17 cellular contexts compared by ENCODE assay signal in genomic region chr11:19779740-19780139, GRCh38.
DNase-seq lines count a peak whose midpoint lies in the region; ATAC-seq, FAIRE-seq and TF ChIP-seq lines count a peak whose summit lies in the region.
"Had no signal": no experiment of that assay in that cellular context is flagged by ENCODE, and none has a peak within 500 bp of the region (broad histone marks: within the 10 kb centered on the region; RNA-seq: fewer than 3 reads in every experiment).

No MANE protein-coding gene starts in this region.

- in situ Hi-C loops in GM12878 (cut with MboI) = no loop called here

- no peak for FAIRE-seq in GM12878 (lab: Jason Lieb, UNC)
- FAIRE-seq: H54 had no signal

- no peaks in the 10 kb centered on the region for H3K36me3 ChIP-seq in HEK293 (ENCODE audit: control insufficient read depth in 2 of 2, insufficient read depth in 1 of 2, low read length in 2 of 2)
- H3K36me3 ChIP-seq in GM12878 (ENCODE audit: control insufficient read depth in 2 of 2, insufficient read depth in 2 of 2, low read length in 1 of 2) = no peaks in the 10 kb centered on the region
- no peaks in the 10 kb centered on the region; the same call in 1 of the 2 replicates for H3K36me3 ChIP-seq in iPS-20b (ENCODE audit: insufficient read depth, low read depth, low read length)
- H3K36me3 ChIP-seq in psoas muscle (ENCODE audit: insufficient read depth in 1 of 2, low read depth in 1 of 2) = no peaks in the 10 kb centered on the region
- H3K36me3 ChIP-seq in smooth muscle cell (ENCODE audit: low read depth) = no peaks in the 10 kb centered on the region

- RAD21 ChIA-PET in GM12878 (lab: Charles Lee; ENCODE audit: unreplicated experiment) = interaction anchor here (1.0 to 5.2 kb wide), 5 partner anchors 12 to 216 kb away, joined by 3 to 37 read pairs (median 3); no protein-coding TSS in a partner anchor

- H2AFZ ChIP-seq in GM12878 (ENCODE audit: control insufficient read depth, low read depth, low read length) = no peak overlapping the region
- H2AFZ ChIP-seq in smooth muscle cell (ENCODE audit: low read depth) = no peak overlapping the region

- TF ChIP-seq CTCF in HEK293 (tag by site-specific recombination; IDR thresholded peaks at IDR 0.05) = no peak
- TF ChIP-seq CTCF in GM12878 (IDR thresholded peaks at IDR 0.05 in 2 of 3, conservative IDR thresholded peaks at IDR 0.05 in 1 of 3; ENCODE audit: control insufficient read depth in 2 of 3, extremely low read depth in 1 of 3, insufficient read depth in 1 of 3, low read depth in 3 of 3, low read length in 3 of 3) = no peak
- no peak for TF ChIP-seq CTCF in psoas muscle (IDR thresholded peaks at IDR 0.05)
- TF ChIP-seq CTCF in smooth muscle cell (IDR thresholded peaks at IDR 0.05; ENCODE audit: borderline replicate concordance, insufficient read depth, poor library complexity, severe bottlenecking) = no peak

- H3K9me3 ChIP-seq in HEK293 (ENCODE audit: control insufficient read depth, insufficient read depth, low read depth, low read length) (no peaks in the 10 kb centered on the region), GM12878 (replicated peaks; ENCODE audit: control insufficient read depth, insufficient read depth, low read length) (no peaks in the 10 kb centered on the region; the same call in 2 of the 3 replicates), iPS-20b (ENCODE audit: insufficient read depth, low read depth, low read length) (no peaks in the 10 kb centered on the region), psoas muscle (no peaks in the 10 kb centered on the region), smooth muscle cell (replicated peaks; ENCODE audit: low read depth) (no peaks in the 10 kb centered on the region)

- BruUV-seq in GM12878 (replicated peaks; lab: Mats Ljungman, UMichigan) = no TSS peak

- POLR2A ChIA-PET in HEK293 (lab: Yijun Ruan, JAX) = no interaction called here
- POLR2A ChIA-PET in GM12878 (lab: Charles Lee) = interaction anchor here (1.4 to 1.7 kb wide), 3 partner anchors 16 to 127 kb away, joined by 3 to 5 read pairs (median 4); no protein-coding TSS in a partner anchor

- ATAC-seq in GM12878 = no peak
- no peak for ATAC-seq in psoas muscle
- ATAC-seq in HG02588 (IDR thresholded peaks at IDR 0.05; ENCODE audit: unreplicated experiment) = no peak

- 47% methylated on average over 2 of the region's 2 CpGs for WGBS in GM12878 (ENCODE audit: insufficient coverage, insufficient replicate concordance, low lambda C conversion rate, missing lambda C conversion rate)
- WGBS in psoas muscle, 3 donors = 88 to 98% (median 92%) methylated on average over 2 of the region's 2 CpGs
- 80% methylated on average over 2 of the region's 2 CpGs for WGBS in smooth muscle cell (ENCODE audit: low lambda C conversion rate)

- TF ChIP-seq POLR2A in GM12878 (IDR thresholded peaks at IDR 0.05; ENCODE audit: low read depth, low read length) = no peak

- intact Hi-C loops in GM12878 (cut with micrococcal nuclease; ENCODE audit: unreplicated experiment) = no loop called here
- intact Hi-C loops in psoas muscle (cut with DNase I) = no loop called here

- H3K4me1 ChIP-seq in HEK293 (ENCODE audit: control insufficient read depth, insufficient read depth, low read length) = no peaks in the 10 kb centered on the region; the same call in 1 of the 2 replicates
- H3K4me1 ChIP-seq in GM12878 (ENCODE audit: control insufficient read depth, insufficient read depth, low read length) = peaks cover 8% of the 10 kb centered on the region
- H3K4me1 ChIP-seq in iPS-20b (ENCODE audit: insufficient read depth, low read length) = peaks cover 37% of the 10 kb centered on the region
- H3K4me1 ChIP-seq in psoas muscle = no peaks in the 10 kb centered on the region
- H3K4me1 ChIP-seq in smooth muscle cell (ENCODE audit: low read depth) = peaks cover 27% of the 10 kb centered on the region

- no peak for TF ChIP-seq EP300 in GM12878 (IDR thresholded peaks at IDR 0.05; ENCODE audit: borderline replicate concordance in 1 of 2, control insufficient read depth in 1 of 2, low read depth in 2 of 2, low read length in 2 of 2)

- H3K27ac ChIP-seq in HEK293 (ENCODE audit: extremely low read depth, low read depth, low read length) (no peak overlapping the region), GM12878 (ENCODE audit: control insufficient read depth, insufficient read depth) (no peak overlapping the region), iPS-20b (ENCODE audit: low read length) (no peak overlapping the region), psoas muscle (no peak overlapping the region), smooth muscle cell (ENCODE audit: low read depth) (no peak overlapping the region)
- H3K27ac ChIP-seq: RWPE1 had no signal

- peaks cover 12% of the 10 kb centered on the region for H3F3A ChIP-seq in smooth muscle cell (ENCODE audit: low read depth)

- H4K20me1 ChIP-seq in GM12878 (ENCODE audit: control insufficient read depth, insufficient read depth) (no peaks in the 10 kb centered on the region), smooth muscle cell (ENCODE audit: low read depth) (no peaks in the 10 kb centered on the region)

- SMC1A ChIA-PET in GM12878 (lab: Charles Lee; ENCODE audit: uncharacterized antibody, unreplicated experiment) = interaction anchor here (1.0 to 2.5 kb wide), 6 partner anchors 12 to 220 kb away, joined by 3 to 11 read pairs (median 4); no protein-coding TSS in a partner anchor

- peak overlapping the region; percentile 9; the same call in 1 of the 2 replicates for H3K4me2 ChIP-seq in GM12878 (ENCODE audit: control insufficient read depth, insufficient read depth)
- no peak overlapping the region for H3K4me2 ChIP-seq in smooth muscle cell

- H3K27me3 ChIP-seq in GM12878 (replicated peaks in 1 of 2; ENCODE audit: control insufficient read depth in 2 of 2, insufficient read depth in 2 of 2, low read length in 1 of 2) (no peaks in the 10 kb centered on the region), iPS-20b (ENCODE audit: insufficient read depth, low read length) (peaks cover 6% of the 10 kb centered on the region; the same call in 1 of the 2 replicates), psoas muscle (ENCODE audit: insufficient read depth in 3 of 3, low read length in 2 of 3) (peaks cover 0 to 21% (median 2%) of the 10 kb centered on the region in 3 donors), smooth muscle cell (ENCODE audit: low read depth) (no peaks in the 10 kb centered on the region)

- no peak for TF ChIP-seq RAD21 in GM12878 (IDR thresholded peaks at IDR 0.05; ENCODE audit: insufficient read depth, low read depth, low read length)

- H3K9ac ChIP-seq in GM12878 (ENCODE audit: control insufficient read depth, insufficient read depth, low read length) = no peak overlapping the region
- H3K9ac ChIP-seq in iPS-20b (ENCODE audit: low read depth, low read length) = peak overlapping the region; percentile 87; the same call in 1 of the 2 replicates
- H3K9ac ChIP-seq in smooth muscle cell (ENCODE audit: low read depth) = no peak overlapping the region

- CTCF ChIA-PET in HEK293 (lab: Yijun Ruan, JAX) (interaction anchor here (0.6 to 2.3 kb wide), 7 partner anchors 9 to 1665 kb away, joined by 4 to 10 read pairs (median 6); no protein-coding TSS in a partner anchor), GM12878 (lab: Yijun Ruan, JAX) (interaction anchor here (1.2 to 2.5 kb wide), 5 partner anchors 13 to 216 kb away, joined by 3 to 9 read pairs (median 5); no protein-coding TSS in a partner anchor)

- no peak overlapping the region for H3K4me3 ChIP-seq in HEK293 (ENCODE audit: low read depth, low read length)
- no peak overlapping the region for H3K4me3 ChIP-seq in GM12878
- H3K4me3 ChIP-seq in iPS-20b (ENCODE audit: low read length) = peak overlapping the region; percentile 76
- H3K4me3 ChIP-seq in psoas muscle = no peak overlapping the region
- H3K4me3 ChIP-seq in smooth muscle cell = no peak overlapping the region

- H3K79me2 ChIP-seq in GM12878 (ENCODE audit: control insufficient read depth, insufficient read depth, low read length) (no peaks in the 10 kb centered on the region; the same call in 1 of the 2 replicates), smooth muscle cell (ENCODE audit: low read depth) (peaks cover 12% of the 10 kb centered on the region)

- DNase-seq in GM12878 (ENCODE audit: low read depth, low spot score) = no peak
- no peak for DNase-seq in psoas muscle
- DNase-seq in HK-2 (ENCODE audit: unreplicated experiment) = no peak
- DNase-seq in smooth muscle cell (lab: John Stamatoyannopoulos, UW; ENCODE audit: unreplicated experiment) = no peak
- DNase-seq: ACHN, KBM-7, MV-4-11, NCI-H1417, NCI-H187 treated with DMSO at 0.1 percent for 48 hours, NCI-H2171, NCI-H446 treated with DMSO at 0.1 percent for 48 hours, NCI-H748 treated with DMSO at 0.1 percent for 48 hours had no signal

TF ChIP-seq in HEK293, 187 proteins besides CTCF, POLR2A, EP300 and RAD21:
- peak; percentile 15; the same call in 1 of the 2 replicates for TF ChIP-seq OSR2 (tag by site-specific recombination; IDR thresholded peaks at IDR 0.05)
- TF ChIP-seq ZNF623 (tag by site-specific recombination; IDR thresholded peaks at IDR 0.05) = no peak
- no peak for TF ChIP-seq ZNF510 (tag by site-specific recombination; IDR thresholded peaks at IDR 0.05; ENCODE audit: insufficient replicate concordance)
- TF ChIP-seq ZNF335 (tag by site-specific recombination; conservative IDR thresholded peaks at IDR 0.05) = no peak
- peak; percentile 53; the same call in 1 of the 2 replicates for TF ChIP-seq ZSCAN30 (tag by site-specific recombination; IDR thresholded peaks at IDR 0.05)
